ENCODE assay signal across 1 cellular context in the genomic region with DNA sequence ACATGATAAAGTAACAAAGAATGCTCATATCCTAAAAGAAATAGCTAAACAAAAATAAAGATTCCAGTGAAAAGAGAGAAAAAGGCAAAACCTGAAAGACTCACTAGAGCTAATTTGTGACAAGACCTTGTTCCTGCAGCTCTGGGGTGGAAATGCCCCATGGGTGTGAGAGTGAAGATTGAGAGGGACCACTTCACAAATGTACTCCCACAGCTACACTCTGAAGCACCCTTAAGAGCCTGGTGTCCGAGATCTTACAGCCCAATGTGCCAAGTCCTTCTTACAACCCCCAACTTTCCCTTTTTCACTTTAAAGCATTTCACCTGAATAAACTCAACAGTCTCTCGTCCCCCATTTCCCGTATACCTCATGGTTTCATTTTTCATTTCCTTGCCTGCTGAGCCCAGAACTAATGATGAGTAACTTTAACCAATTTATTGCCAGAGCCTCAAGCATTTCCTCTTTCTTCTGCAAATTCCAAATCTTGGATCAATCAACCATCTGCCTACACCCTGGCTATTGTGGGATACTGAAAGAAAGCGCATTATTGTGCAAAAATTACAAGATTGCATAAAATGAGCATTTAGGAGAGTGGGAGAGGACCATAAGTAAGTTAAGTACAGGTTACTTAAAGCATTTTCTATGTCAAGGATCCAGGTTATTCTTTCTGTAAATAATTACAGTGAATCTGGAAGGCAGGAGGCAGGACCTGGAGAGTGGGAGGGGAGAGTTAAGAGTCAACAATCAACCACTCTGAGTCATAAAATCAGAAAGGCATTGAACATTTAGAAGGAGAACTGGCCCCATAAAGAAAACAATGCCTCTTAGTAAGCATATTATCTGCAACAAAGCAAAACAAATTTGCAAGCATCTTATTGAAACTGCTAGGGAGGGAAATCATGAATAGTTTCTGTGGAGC.
TF ChIP-seq lines count a peak whose summit lies in the region.

No MANE protein-coding gene starts in this region.

TF ChIP-seq in GM12878, 131 proteins besides CTCF, POLR2A, EP300 and RAD21 (continued from another document):
- TF ChIP-seq ZNF592 (IDR thresholded peaks at IDR 0.05) (no peak), ETV6 (conservative IDR thresholded peaks at IDR 0.05 in 1 of 2, IDR thresholded peaks at IDR 0.05 in 1 of 2; ENCODE audit: borderline replicate concordance in 1 of 2, low read depth in 1 of 2) (peak in 1 of 2 experiments; percentile 59; a peak in 2 of 4 replicates), CEBPB (IDR thresholded peaks at IDR 0.05; ENCODE audit: borderline replicate concordance in 1 of 2, low read depth in 2 of 2, low read length in 2 of 2) (no peak), RB1 (IDR thresholded peaks at IDR 0.05; ENCODE audit: borderline replicate concordance) (no peak), IRF3 (IDR thresholded peaks at IDR 0.05) (no peak), SRF (IDR thresholded peaks at IDR 0.05; ENCODE audit: low read depth in 2 of 2, low read length in 2 of 2) (0 out of 4 replicates have a peak, but pooled peaks of 1 of the 2 experiments have one; percentile 36), GATAD2B (conservative IDR thresholded peaks at IDR 0.05; ENCODE audit: low read depth) (no peak), RAD51 (IDR thresholded peaks at IDR 0.05) (no peak), BHLHE40 (IDR thresholded peaks at IDR 0.05; ENCODE audit: borderline replicate concordance in 1 of 2, low read depth in 2 of 2, low read length in 1 of 2) (no peak), NFIC (IDR thresholded peaks at IDR 0.05; ENCODE audit: low read depth, low read length) (0 out of 2 replicates have a peak, but pooled peaks have one; percentile 31)
- TF ChIP-seq, protein P1, sequence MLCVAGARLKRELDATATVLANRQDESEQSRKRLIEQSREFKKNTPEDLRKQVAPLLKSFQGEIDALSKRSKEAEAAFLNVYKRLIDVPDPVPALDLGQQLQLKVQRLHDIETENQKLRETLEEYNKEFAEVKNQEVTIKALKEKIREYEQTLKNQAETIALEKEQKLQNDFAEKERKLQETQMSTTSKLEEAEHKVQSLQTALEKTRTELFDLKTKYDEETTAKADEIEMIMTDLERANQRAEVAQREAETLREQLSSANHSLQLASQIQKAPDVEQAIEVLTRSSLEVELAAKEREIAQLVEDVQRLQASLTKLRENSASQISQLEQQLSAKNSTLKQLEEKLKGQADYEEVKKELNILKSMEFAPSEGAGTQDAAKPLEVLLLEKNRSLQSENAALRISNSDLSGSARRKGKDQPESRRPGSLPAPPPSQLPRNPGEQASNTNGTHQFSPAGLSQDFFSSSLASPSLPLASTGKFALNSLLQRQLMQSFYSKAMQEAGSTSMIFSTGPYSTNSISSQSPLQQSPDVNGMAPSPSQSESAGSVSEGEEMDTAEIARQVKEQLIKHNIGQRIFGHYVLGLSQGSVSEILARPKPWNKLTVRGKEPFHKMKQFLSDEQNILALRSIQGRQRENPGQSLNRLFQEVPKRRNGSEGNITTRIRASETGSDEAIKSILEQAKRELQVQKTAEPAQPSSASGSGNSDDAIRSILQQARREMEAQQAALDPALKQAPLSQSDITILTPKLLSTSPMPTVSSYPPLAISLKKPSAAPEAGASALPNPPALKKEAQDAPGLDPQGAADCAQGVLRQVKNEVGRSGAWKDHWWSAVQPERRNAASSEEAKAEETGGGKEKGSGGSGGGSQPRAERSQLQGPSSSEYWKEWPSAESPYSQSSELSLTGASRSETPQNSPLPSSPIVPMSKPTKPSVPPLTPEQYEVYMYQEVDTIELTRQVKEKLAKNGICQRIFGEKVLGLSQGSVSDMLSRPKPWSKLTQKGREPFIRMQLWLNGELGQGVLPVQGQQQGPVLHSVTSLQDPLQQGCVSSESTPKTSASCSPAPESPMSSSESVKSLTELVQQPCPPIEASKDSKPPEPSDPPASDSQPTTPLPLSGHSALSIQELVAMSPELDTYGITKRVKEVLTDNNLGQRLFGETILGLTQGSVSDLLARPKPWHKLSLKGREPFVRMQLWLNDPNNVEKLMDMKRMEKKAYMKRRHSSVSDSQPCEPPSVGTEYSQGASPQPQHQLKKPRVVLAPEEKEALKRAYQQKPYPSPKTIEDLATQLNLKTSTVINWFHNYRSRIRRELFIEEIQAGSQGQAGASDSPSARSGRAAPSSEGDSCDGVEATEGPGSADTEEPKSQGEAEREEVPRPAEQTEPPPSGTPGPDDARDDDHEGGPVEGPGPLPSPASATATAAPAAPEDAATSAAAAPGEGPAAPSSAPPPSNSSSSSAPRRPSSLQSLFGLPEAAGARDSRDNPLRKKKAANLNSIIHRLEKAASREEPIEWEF (IDR thresholded peaks at IDR 0.05; ENCODE audit: insufficient replicate concordance, low read depth, low read length) = no peak
